1 cellular context compared by ENCODE assay signal in the genomic region with DNA sequence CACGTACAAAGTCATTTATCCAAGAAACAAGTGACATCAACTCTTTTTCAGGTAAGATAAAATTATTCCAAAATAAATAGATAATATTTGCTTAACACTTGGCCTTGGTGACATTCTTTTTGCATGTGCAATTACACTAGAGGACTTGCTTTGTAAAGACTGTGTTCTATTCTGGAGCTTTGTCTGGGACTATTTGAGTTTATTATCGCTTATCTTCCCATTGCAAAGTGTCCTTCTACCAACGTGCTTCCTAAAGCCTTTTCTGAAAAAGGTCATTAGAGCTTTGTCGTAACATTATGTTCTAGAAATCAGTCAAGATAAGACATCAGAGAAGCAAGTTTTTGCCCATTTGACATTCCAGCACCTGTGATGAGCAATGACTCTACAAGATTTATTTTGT.
TF ChIP-seq lines count a peak whose summit lies in the region.

No MANE protein-coding gene starts in this region.

TF ChIP-seq in HepG2, 621 proteins besides CTCF, POLR2A, EP300 and RAD21 (continued from another document and continues in another):
- TF ChIP-seq GMEB1 (CRISPR knock-in tag; IDR thresholded peaks at IDR 0.05; ENCODE audit: borderline replicate concordance) (no peak), FIP1L1 (IDR thresholded peaks at IDR 0.05; ENCODE audit: borderline replicate concordance, insufficient read depth, low read depth, low read length) (no peak), ZNF264 (CRISPR knock-in tag; IDR thresholded peaks at IDR 0.05) (no peak), ZNF382 (CRISPR knock-in tag; IDR thresholded peaks at IDR 0.05; ENCODE audit: borderline replicate concordance) (no peak), RARG (CRISPR knock-in tag; IDR thresholded peaks at IDR 0.05; ENCODE audit: low read depth) (no peak), GPN1 (CRISPR knock-in tag; IDR thresholded peaks at IDR 0.05; ENCODE audit: borderline replicate concordance) (no peak), HMG20A (CRISPR knock-in tag; IDR thresholded peaks at IDR 0.05; ENCODE audit: borderline replicate concordance) (peak; percentile 61; the same call in 1 of the 2 replicates), HNF4A (CRISPR knock-in tag; IDR thresholded peaks at IDR 0.05) (peak; percentile 39), ZNF782 (CRISPR knock-in tag; IDR thresholded peaks at IDR 0.05; ENCODE audit: borderline replicate concordance) (no peak), ZSCAN29 (CRISPR knock-in tag; conservative IDR thresholded peaks at IDR 0.05) (no peak), CEBPG (CRISPR knock-in tag; IDR thresholded peaks at IDR 0.05) (peak; percentile 46), GATA4 (IDR thresholded peaks at IDR 0.05; ENCODE audit: borderline replicate concordance, low read depth) (no peak), RCOR2 (CRISPR knock-in tag; IDR thresholded peaks at IDR 0.05) (peak; percentile 44; the same call in 1 of the 2 replicates), IRF2 (CRISPR knock-in tag; IDR thresholded peaks at IDR 0.05) (no peak), ZNF589 (CRISPR knock-in tag; conservative IDR thresholded peaks at IDR 0.05) (no peak), HMGXB3 (CRISPR knock-in tag; IDR thresholded peaks at IDR 0.05; ENCODE audit: borderline replicate concordance) (no peak), ZFYVE20 (CRISPR knock-in tag; IDR thresholded peaks at IDR 0.05; ENCODE audit: borderline replicate concordance, low read depth) (no peak), MTA3 (CRISPR knock-in tag; IDR thresholded peaks at IDR 0.05) (no peak), ZNF335 (CRISPR knock-in tag; IDR thresholded peaks at IDR 0.05) (no peak), MAFF (IDR thresholded peaks at IDR 0.05; ENCODE audit: low read depth, low read length) (no peak), XBP1 (CRISPR knock-in tag; IDR thresholded peaks at IDR 0.05) (no peak), ZNF784 (CRISPR knock-in tag; IDR thresholded peaks at IDR 0.05; ENCODE audit: borderline replicate concordance) (no peak), HNRNPK (IDR thresholded peaks at IDR 0.05; ENCODE audit: low read depth, low read length, poor library complexity, severe bottlenecking) (no peak), SOX6 (IDR thresholded peaks at IDR 0.05) (no peak), SOX6 (CRISPR knock-in tag; IDR thresholded peaks at IDR 0.05) (peak; percentile 67; the same call in 1 of the 2 replicates), ZNF546 (CRISPR knock-in tag; conservative IDR thresholded peaks at IDR 0.05) (no peak), AKNA (CRISPR knock-in tag; IDR thresholded peaks at IDR 0.05; ENCODE audit: borderline replicate concordance) (no peak), ZNF616 (CRISPR knock-in tag; IDR thresholded peaks at IDR 0.05; ENCODE audit: low read depth) (no peak), ZMYM3 (CRISPR knock-in tag; IDR thresholded peaks at IDR 0.05) (no peak), TEF (CRISPR knock-in tag; IDR thresholded peaks at IDR 0.05) (no peak), ZNF558 (CRISPR knock-in tag; IDR thresholded peaks at IDR 0.05; ENCODE audit: borderline replicate concordance) (no peak), ZNF225 (CRISPR knock-in tag; IDR thresholded peaks at IDR 0.05) (no peak), PTBP1 (IDR thresholded peaks at IDR 0.05; ENCODE audit: low read depth, low read length, poor library complexity, severe bottlenecking) (no peak), TOE1 (CRISPR knock-in tag; IDR thresholded peaks at IDR 0.05) (no peak), TEAD3 (CRISPR knock-in tag; optimal IDR thresholded peaks at IDR 0.05; ENCODE audit: borderline replicate concordance) (peak; percentile 32), PAXIP1 (CRISPR knock-in tag; conservative IDR thresholded peaks at IDR 0.05) (peak; percentile 33; the same call in 1 of the 2 replicates), MZF1 (CRISPR knock-in tag; IDR thresholded peaks at IDR 0.05; ENCODE audit: borderline replicate concordance) (no peak), ZNF124 (CRISPR knock-in tag; IDR thresholded peaks at IDR 0.05) (no peak), KDM5B (CRISPR knock-in tag; IDR thresholded peaks at IDR 0.05; ENCODE audit: borderline replicate concordance) (no peak), ZFX (CRISPR knock-in tag; IDR thresholded peaks at IDR 0.05; ENCODE audit: low read depth) (no peak), NPAS2 (CRISPR knock-in tag; IDR thresholded peaks at IDR 0.05; ENCODE audit: borderline replicate concordance) (no peak), RXRA (CRISPR knock-in tag; IDR thresholded peaks at IDR 0.05) (no peak)
- TF ChIP-seq, protein P1, sequence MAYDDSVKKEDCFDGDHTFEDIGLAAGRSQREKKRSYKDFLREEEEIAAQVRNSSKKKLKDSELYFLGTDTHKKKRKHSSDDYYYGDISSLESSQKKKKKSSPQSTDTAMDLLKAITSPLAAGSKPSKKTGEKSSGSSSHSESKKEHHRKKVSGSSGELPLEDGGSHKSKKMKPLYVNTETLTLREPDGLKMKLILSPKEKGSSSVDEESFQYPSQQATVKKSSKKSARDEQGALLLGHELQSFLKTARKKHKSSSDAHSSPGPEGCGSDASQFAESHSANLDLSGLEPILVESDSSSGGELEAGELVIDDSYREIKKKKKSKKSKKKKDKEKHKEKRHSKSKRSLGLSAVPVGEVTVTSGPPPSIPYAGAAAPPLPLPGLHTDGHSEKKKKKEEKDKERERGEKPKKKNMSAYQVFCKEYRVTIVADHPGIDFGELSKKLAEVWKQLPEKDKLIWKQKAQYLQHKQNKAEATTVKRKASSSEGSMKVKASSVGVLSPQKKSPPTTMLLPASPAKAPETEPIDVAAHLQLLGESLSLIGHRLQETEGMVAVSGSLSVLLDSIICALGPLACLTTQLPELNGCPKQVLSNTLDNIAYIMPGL (CRISPR knock-in tag; IDR thresholded peaks at IDR 0.05; ENCODE audit: borderline replicate concordance in 1 of 2, low read depth in 1 of 2), result no peak
- TF ChIP-seq, protein P2, sequence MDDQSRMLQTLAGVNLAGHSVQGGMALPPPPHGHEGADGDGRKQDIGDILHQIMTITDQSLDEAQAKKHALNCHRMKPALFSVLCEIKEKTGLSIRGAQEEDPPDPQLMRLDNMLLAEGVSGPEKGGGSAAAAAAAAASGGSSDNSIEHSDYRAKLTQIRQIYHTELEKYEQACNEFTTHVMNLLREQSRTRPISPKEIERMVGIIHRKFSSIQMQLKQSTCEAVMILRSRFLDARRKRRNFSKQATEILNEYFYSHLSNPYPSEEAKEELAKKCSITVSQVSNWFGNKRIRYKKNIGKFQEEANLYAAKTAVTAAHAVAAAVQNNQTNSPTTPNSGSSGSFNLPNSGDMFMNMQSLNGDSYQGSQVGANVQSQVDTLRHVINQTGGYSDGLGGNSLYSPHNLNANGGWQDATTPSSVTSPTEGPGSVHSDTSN (CRISPR knock-in tag; IDR thresholded peaks at IDR 0.05; ENCODE audit: borderline replicate concordance), result no peak
